9 cellular contexts compared by ENCODE assay signal in the genomic region with DNA sequence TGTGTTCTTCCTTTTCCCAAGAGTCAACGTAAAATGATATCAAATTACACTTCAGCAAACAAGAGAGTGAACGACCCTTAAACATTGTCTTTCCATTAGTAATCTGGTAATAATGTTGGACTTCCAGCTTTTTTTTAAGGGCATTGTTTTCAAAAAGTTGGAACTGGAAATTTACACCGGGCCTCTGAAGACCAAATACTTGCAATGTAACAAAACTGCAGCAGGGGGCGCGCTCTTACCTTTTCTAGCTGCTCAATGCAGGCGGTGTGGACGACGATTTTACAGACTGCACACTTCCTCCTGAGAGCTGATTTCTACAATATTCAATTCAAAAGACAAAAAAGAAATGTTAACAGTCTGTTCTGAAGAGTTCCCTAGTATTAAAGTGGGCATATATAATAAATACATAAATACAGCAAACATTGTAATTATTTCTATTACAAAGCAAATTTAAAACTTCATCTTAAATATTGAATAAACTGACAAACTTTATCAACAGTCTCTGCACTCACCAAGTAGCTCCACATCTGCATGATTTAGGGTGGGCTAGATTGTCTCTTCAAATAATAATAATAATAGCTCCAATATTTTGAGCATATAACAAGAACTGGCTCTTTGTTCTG.
A peak's percentile ranks its signal among the peaks of the same experiment; 100 is the strongest.
DNase-seq lines count a peak whose midpoint lies in the region; ATAC-seq, FAIRE-seq and TF ChIP-seq lines count a peak whose summit lies in the region.
"Had no signal": no experiment of that assay in that cellular context is flagged by ENCODE, and none has a peak within 500 bp of the region (broad histone marks: within the 10 kb centered on the region; RNA-seq: fewer than 3 reads in every experiment).

No MANE protein-coding gene starts in this region.

- no peak overlapping the region for H3K27ac Mint-ChIP-seq in osteocyte (ENCODE audit: unreplicated experiment)

- no peaks in the 10 kb centered on the region for H3K36me3 ChIP-seq in gastroesophageal sphincter

- H3K27me3 ChIP-seq in gastroesophageal sphincter, result no peaks in the 10 kb centered on the region

- TF ChIP-seq POLR2A in gastroesophageal sphincter (IDR thresholded peaks at IDR 0.05), result no peak

- peaks cover 10% of the 10 kb centered on the region for H3K4me1 Mint-ChIP-seq in osteocyte (ENCODE audit: unreplicated experiment)

- H3K9me3 Mint-ChIP-seq in osteocyte (ENCODE audit: unreplicated experiment), result no peaks in the 10 kb centered on the region

- WGBS in gastroesophageal sphincter (ENCODE audit: low coverage in 1 of 2), 2 donors, result 3 to 4% methylated on average over 8 of the region's 8 CpGs

- DNase-seq in DMS53 treated with DMSO at 0.1 percent for 48 hours (lab: John Stamatoyannopoulos, UW; ENCODE audit: unreplicated experiment) (peak; percentile 82), LNCaP clone FGC (ENCODE audit: low read depth) (peak; percentile 21), RKO (ENCODE audit: low spot score) (peak; percentile 79), osteocyte (ENCODE audit: extremely low spot score, unreplicated experiment) (peak; percentile 89), urothelium cell line (ENCODE audit: low spot score) (peak; percentile 56)
- peak; percentile 8 for DNase-seq in activated effector memory CD4-positive, alpha-beta T cell treated with Interleukin-2 at 50 U/mL for 16 hours

- no peak for TF ChIP-seq EP300 in gastroesophageal sphincter (IDR thresholded peaks at IDR 0.05)

- no peaks in the 10 kb centered on the region for H3K27me3 Mint-ChIP-seq in osteocyte (ENCODE audit: unreplicated experiment)

- peak; percentile 82 for ATAC-seq in GM21825 (IDR thresholded peaks at IDR 0.05; ENCODE audit: unreplicated experiment)
- peak; percentile 82 for ATAC-seq in gastroesophageal sphincter

- H3K9me3 ChIP-seq in gastroesophageal sphincter, result no peaks in the 10 kb centered on the region

- no peaks in the 10 kb centered on the region for H3K36me3 Mint-ChIP-seq in osteocyte (ENCODE audit: unreplicated experiment)

- no peak overlapping the region for H3K4me3 ChIP-seq in LNCaP clone FGC (ENCODE audit: low read depth, low read length)
- H3K4me3 ChIP-seq in gastroesophageal sphincter, result no peak overlapping the region

- TF ChIP-seq CTCF in LNCaP clone FGC (IDR thresholded peaks at IDR 0.05; ENCODE audit: control insufficient read depth, extremely low read depth, insufficient read depth) (peak; percentile 82), gastroesophageal sphincter (IDR thresholded peaks at IDR 0.05) (peak; percentile 71 to 87 (median 82)), osteocyte (IDR thresholded peaks at IDR 0.05) (peak; percentile 92)

- no peak overlapping the region for H3K4me3 Mint-ChIP-seq in osteocyte (ENCODE audit: unreplicated experiment)

- H3K4me1 ChIP-seq in gastroesophageal sphincter, result peaks cover 0 to 20% (median 8%) of the 10 kb centered on the region in 3 donors

- no peak overlapping the region for H3K27ac ChIP-seq in gastroesophageal sphincter

- no peak for FAIRE-seq in urothelium cell line (lab: Jason Lieb, UNC)
- FAIRE-seq: colon had no signal

Comparison
In these comparisons a context has a peak if more than half of its experiments do, and no peak if none do; other contexts are left out.
1. DNase-seq: peak in every context shown above with its lines; median percentile 89 in osteocyte; 82 in DMS53 treated with DMSO at 0.1 percent for 48 hours; 79 in RKO; 56 in urothelium cell line; 21 in LNCaP clone FGC; 8 in activated effector memory CD4-positive, alpha-beta T cell treated with Interleukin-2 at 50 U/mL for 16 hours.